23 cellular contexts compared by ENCODE assay signal in genomic region chr11:60204922-60205321, GRCh38. TPM values are rescaled to one million over a fixed set of nuclear protein-coding genes. Genes with fewer than 3 reads are reported as not detected.
DNase-seq lines count a peak whose midpoint lies in the region; ATAC-seq, FAIRE-seq and TF ChIP-seq lines count a peak whose summit lies in the region.
"Had no signal": no experiment of that assay in that cellular context is flagged by ENCODE, and none has a peak within 500 bp of the region (broad histone marks: within the 10 kb centered on the region; RNA-seq: fewer than 3 reads in every experiment).

No MANE protein-coding gene starts in this region.

- TF ChIP-seq POLR2A in GM12892 (IDR thresholded peaks at IDR 0.05; ENCODE audit: low read depth, low read length), result no peak

- no peaks in the 10 kb centered on the region for H3K36me3 Mint-ChIP-seq in activated B cell treated with CpG ODN at 0.5 μM for 24 hours (ENCODE audit: low read depth)
- H3K36me3 Mint-ChIP-seq: memory B cell had no signal

- TF ChIP-seq CTCF in activated B cell treated with CpG ODN at 0.5 μM for 24 hours (IDR thresholded peaks at IDR 0.05), result no peak

- H3K4me1 Mint-ChIP-seq in activated B cell treated with CpG ODN at 0.5 μM for 24 hours, result peaks cover 25% of the 10 kb centered on the region
- H3K4me1 Mint-ChIP-seq: nephron progenitor cell had no signal

- peak; percentile 6 for DNase-seq in GM12892 (ENCODE audit: insufficient read length)
- no peak for DNase-seq in activated B cell treated with CpG ODN at 0.5 μM for 24 hours
- DNase-seq in NCI-H82 (lab: John Stamatoyannopoulos, UW), result no peak
- DNase-seq in SKM-1 treated with dmso at 0.1 percent for 144 hours (lab: John Stamatoyannopoulos, UW; ENCODE audit: unreplicated experiment), result no peak
- DNase-seq: activated effector memory CD4-positive, alpha-beta T cell treated with Interleukin-2 at 50 U/mL for 16 hours; cortex of kidney; HCEC 1CT; NCI-H1436; NCI-H226; nephron progenitor cell; SK-N-SH; stimulated activated CD4-positive, alpha-beta T cell treated with anti-CD3 and anti-CD28 coated beads, Interleukin-12 subunit alpha, Interleukin-12 subunit beta, amount 100 ng/mL, for 4 hours; stomach had no signal

- CTCF ChIA-PET in activated B cell treated with CpG ODN at 0.5 μM for 24 hours (lab: Charles Lee), result no interaction called here

- ATAC-seq in GM21367 (IDR thresholded peaks at IDR 0.05; ENCODE audit: unreplicated experiment) (peak; percentile 56), HG03469 (IDR thresholded peaks at IDR 0.05; ENCODE audit: unreplicated experiment) (peak; percentile 57), activated B cell treated with CpG ODN at 0.5 μM for 24 hours (ENCODE audit: low read depth) (peak; percentile 57), HG02763 (IDR thresholded peaks at IDR 0.05; ENCODE audit: unreplicated experiment) (no peak), GM21526 (IDR thresholded peaks at IDR 0.05; ENCODE audit: low FRiP score, unreplicated experiment) (no peak)

- peaks cover 3% of the 10 kb centered on the region for H3K9me3 Mint-ChIP-seq in activated B cell treated with CpG ODN at 0.5 μM for 24 hours
- H3K9me3 Mint-ChIP-seq: memory B cell had no signal

- H3K27me3 Mint-ChIP-seq in activated B cell treated with CpG ODN at 0.5 μM for 24 hours, result no peaks in the 10 kb centered on the region

- no peak overlapping the region for H3K4me3 Mint-ChIP-seq in activated B cell treated with CpG ODN at 0.5 μM for 24 hours
- H3K4me3 Mint-ChIP-seq: memory B cell, nephron progenitor cell had no signal

- POLR2A ChIA-PET in activated B cell treated with CpG ODN at 0.5 μM for 24 hours (lab: Charles Lee), result no interaction called here

- H3K27ac Mint-ChIP-seq in activated B cell treated with CpG ODN at 0.5 μM for 24 hours, result no peak overlapping the region
- H3K27ac Mint-ChIP-seq: memory B cell, nephron progenitor cell had no signal

- intact Hi-C loops in activated B cell treated with CpG ODN at 0.5 μM for 24 hours (cut with micrococcal nuclease), result no loop called here

- no peak for FAIRE-seq in GM12892 (lab: Jason Lieb, UNC)
- FAIRE-seq: urothelium cell line had no signal

RNA-seq across cellular contexts. Expression of gene MS4A6A, which starts 22.0 kb away (rescaled TPM):
- 0.72 TPM for polyA plus RNA-seq in GM12892 (2012; ENCODE audit: missing spikeins)
- 0.22 TPM in 1 of 2 replicates, not detected in the other for total RNA-seq in activated B cell treated with CpG ODN at 0.5 μM for 24 hours
- total RNA-seq: G401 had no signal
- polyA plus RNA-seq: AG04450, SK-N-SH had no signal

RNA-seq across cellular contexts. Expression of gene MS4A4E, which starts 38.0 kb away (rescaled TPM):
- not detected for polyA plus RNA-seq in GM12892 (2012; ENCODE audit: missing spikeins)
- total RNA-seq in activated B cell treated with CpG ODN at 0.5 μM for 24 hours, result not detected in 2 replicates
- total RNA-seq: G401, glomerular endothelial cell, pulmonary artery endothelial cell had no signal
- polyA plus RNA-seq: AG04450, SK-N-SH had no signal

Comparison
In these comparisons a context has a peak if more than half of its experiments do, and no peak if none do; other contexts are left out.
1. ATAC-seq: peak in GM21367 (single experiment), HG03469 (single experiment) and activated B cell treated with CpG ODN at 0.5 μM for 24 hours (single experiment); none in HG02763 (single experiment) and GM21526 (single experiment).